In genomic region chr10:24904830-24905229, GRCh38 we compare ENCODE assay signal across 17 cellular contexts. TPM values are rescaled to one million over a fixed set of nuclear protein-coding genes. Genes with fewer than 3 reads are reported as not detected.
DNase-seq lines count a peak whose midpoint lies in the region; ATAC-seq, FAIRE-seq and TF ChIP-seq lines count a peak whose summit lies in the region.
"Had no signal": no experiment of that assay in that cellular context is flagged by ENCODE, and none has a peak within 500 bp of the region (broad histone marks: within the 10 kb centered on the region; RNA-seq: fewer than 3 reads in every experiment).

No MANE protein-coding gene starts in this region.

- WGBS in small intestine, 3 donors: 37 to 81% (median 59%) methylated on average over 4 of the region's 4 CpGs

- H3K4me1 Mint-ChIP-seq in Calu3 (ENCODE audit: low read depth, unreplicated experiment) (peaks cover 35% of the 10 kb centered on the region), endothelial cell (ENCODE audit: unreplicated experiment) (no peaks in the 10 kb centered on the region)

- no peaks in the 10 kb centered on the region for H3K9me3 Mint-ChIP-seq in Calu3 (ENCODE audit: low read depth, unreplicated experiment)
- H3K9me3 Mint-ChIP-seq in endothelial cell (ENCODE audit: unreplicated experiment): no peaks in the 10 kb centered on the region
- H3K9me3 Mint-ChIP-seq: CD8-positive, alpha-beta memory T cell had no signal

- H3K4me1 ChIP-seq in Peyer's patch (peaks cover 0 to 23% (median 5%) of the 10 kb centered on the region in 4 donors), small intestine (ENCODE audit: control insufficient read depth in 2 of 2, insufficient read depth in 1 of 2, low read depth in 1 of 2, low read length in 1 of 2) (peaks cover 8 to 11% of the 10 kb centered on the region in 2 donors)

- peak in 1 of 2 donors; percentile 13 for TF ChIP-seq POLR2A in Peyer's patch (IDR thresholded peaks at IDR 0.05)

- DNase-seq in Calu3: no peak
- DNase-seq in Peyer's patch: peak in 2 of 3 donors; percentile 64 to 80
- no peak for DNase-seq in endothelial cell (ENCODE audit: low spot score)
- peak; percentile 88 for DNase-seq in small intestine
- no peak for DNase-seq in activated gamma-delta T cell (lab: John Stamatoyannopoulos, UW)
- no peak for DNase-seq in urothelium cell line (ENCODE audit: low spot score)
- DNase-seq: BE2C; Caco-2; CD8-positive, alpha-beta memory T cell; DMS53; GF-D8; GM23248 had no signal

- ATAC-seq in GM21786 (IDR thresholded peaks at IDR 0.05; ENCODE audit: unreplicated experiment): no peak

- no peaks in the 10 kb centered on the region for H3K36me3 ChIP-seq in Peyer's patch
- H3K36me3 ChIP-seq in small intestine (ENCODE audit: control insufficient read depth in 2 of 2, insufficient read depth in 2 of 2, low read length in 2 of 2): no peaks in the 10 kb centered on the region
- H3K36me3 ChIP-seq: BE2C had no signal

- intact Hi-C loops in Calu3 (cut with micrococcal nuclease; ENCODE audit: unreplicated experiment): loop anchor here (5.0 kb wide), 1 partner anchor 188 kb away; no protein-coding TSS in a partner anchor

- CTCF ChIA-PET in Calu3 (lab: Charles Lee): no interaction called here

- BruUV-seq in Calu3 (replicated peaks; lab: Mats Ljungman, UMichigan): no TSS peak

- H3K27me3 Mint-ChIP-seq in Calu3 (ENCODE audit: unreplicated experiment): no peaks in the 10 kb centered on the region
- H3K27me3 Mint-ChIP-seq in endothelial cell (ENCODE audit: unreplicated experiment): peaks cover 4% of the 10 kb centered on the region
- H3K27me3 Mint-ChIP-seq: CD8-positive, alpha-beta memory T cell had no signal

- H3K9me3 ChIP-seq in Peyer's patch: no peaks in the 10 kb centered on the region
- H3K9me3 ChIP-seq in small intestine (ENCODE audit: control insufficient read depth, low read depth): no peaks in the 10 kb centered on the region
- H3K9me3 ChIP-seq: BE2C, Caco-2 had no signal

- H3K27me3 ChIP-seq in Peyer's patch (no peaks in the 10 kb centered on the region), small intestine (ENCODE audit: control insufficient read depth in 2 of 2, insufficient read depth in 2 of 2, low read length in 2 of 2) (no peaks in the 10 kb centered on the region)
- H3K27me3 ChIP-seq: BE2C had no signal

- H3K27ac ChIP-seq in Peyer's patch (peak overlapping the region in 3 of 4 donors; percentile 21 to 75 (median 40)), small intestine (ENCODE audit: low read depth in 1 of 2, low read length in 1 of 2) (peak overlapping the region in 1 of 2 donors; percentile 57)
- H3K27ac ChIP-seq: C4-2B, GM23248 had no signal

- H3K36me3 Mint-ChIP-seq in Calu3 (ENCODE audit: insufficient read depth, unreplicated experiment): peaks cover 7% of the 10 kb centered on the region
- peaks cover 5% of the 10 kb centered on the region for H3K36me3 Mint-ChIP-seq in endothelial cell (ENCODE audit: low read depth, unreplicated experiment)

- FAIRE-seq in small intestine (lab: Jason Lieb, UNC): no peak
- no peak for FAIRE-seq in urothelium cell line (lab: Jason Lieb, UNC)
- FAIRE-seq: A204.1, GM18507, H54 had no signal

- TF ChIP-seq CTCF in Calu3 (IDR thresholded peaks at IDR 0.05; ENCODE audit: unreplicated experiment) (no peak), Peyer's patch (IDR thresholded peaks at IDR 0.05) (peak in 3 of 6 experiments; percentile 36 to 57 (median 44)), endothelial cell (IDR thresholded peaks at IDR 0.05; ENCODE audit: unreplicated experiment) (no peak)

- no peak overlapping the region for H3K4me3 ChIP-seq in Peyer's patch
- H3K4me3 ChIP-seq in small intestine (ENCODE audit: low read depth in 1 of 2, low read length in 2 of 2): no peak overlapping the region
- H3K4me3 ChIP-seq: GM23248 had no signal

- H3K4me3 Mint-ChIP-seq in Calu3 (ENCODE audit: low read depth, unreplicated experiment) (no peak overlapping the region), endothelial cell (ENCODE audit: unreplicated experiment) (peak overlapping the region; percentile 28)
- H3K4me3 Mint-ChIP-seq: CD8-positive, alpha-beta memory T cell had no signal

- H3K27ac Mint-ChIP-seq in Calu3 (ENCODE audit: unreplicated experiment) (peak overlapping the region; percentile 4), endothelial cell (ENCODE audit: unreplicated experiment) (no peak overlapping the region)

RNA-seq across cellular contexts. Expression of gene PRTFDC1, which starts 47.6 kb away (rescaled TPM):
- total RNA-seq in Calu3 (2022): 22.7 and 24.6 TPM in 2 replicates
- total RNA-seq in Peyer's patch: 10 to 100 TPM in 2 of 4 donors, 1 to 10 TPM in 2; 3.4 to 20.6 (median 13.9) TPM
- 17.5 TPM for total RNA-seq in endothelial cell (ENCODE audit: unreplicated experiment)
- polyA plus RNA-seq in small intestine: 10 to 100 TPM in 2 of 3 donors, 1 to 10 TPM in 1; 9.7 to 14.2 (median 11.6) TPM

Comparison
In these comparisons a context has a peak if more than half of its experiments do, and no peak if none do; other contexts are left out.
1. DNase-seq: peak in Peyer's patch (2 of 3) and small intestine (single experiment); none in Calu3 (single experiment), endothelial cell (single experiment), activated gamma-delta T cell (single experiment) and urothelium cell line (single experiment).